In the genomic region with DNA sequence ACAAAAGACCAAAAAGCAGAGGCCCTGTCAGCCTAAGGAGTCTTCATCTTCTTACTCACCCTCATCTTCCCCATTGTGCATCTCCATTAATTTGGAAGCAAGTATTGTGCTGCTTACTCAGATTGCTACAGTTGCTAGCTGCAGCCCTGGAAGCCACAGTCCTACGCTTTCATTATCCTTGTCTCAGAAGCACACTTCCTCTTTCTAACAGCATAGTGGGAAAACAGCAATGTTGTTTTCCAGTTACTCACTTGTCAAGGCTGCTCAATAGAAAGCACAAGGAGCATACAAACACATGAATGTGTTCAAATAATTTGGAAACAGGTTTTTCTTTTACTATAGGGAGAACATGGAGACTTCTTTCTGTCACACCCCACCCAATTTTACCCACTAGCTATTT, we compare ENCODE assay signal across 23 cellular contexts.
"Had no signal": no experiment of that assay in that cellular context is flagged by ENCODE, and none has a peak within 500 bp of the region (broad histone marks: within the 10 kb centered on the region; RNA-seq: fewer than 3 reads in every experiment).

No MANE protein-coding gene starts in this region.

- DNase-seq: activated CD4-positive, alpha-beta T cell treated with anti-CD3 and anti-CD28 coated beads, Interleukin-2, amount 50 U/mL, for 4 hours; activated CD8-positive, alpha-beta memory T cell treated with anti-CD3 and anti-CD28 coated beads for 24 hours; activated CD8-positive, alpha-beta memory T cell treated with anti-CD3 and anti-CD28 coated beads, Interleukin-2, amount 50 U/mL, for 4 hours; activated T-cell treated with anti-CD3 and anti-CD28 coated beads, Interleukin-2, amount 50 U/mL, for 24 hours; adrenal gland; brain microvascular endothelial cell; central memory CD4-positive, alpha-beta T cell; dorsolateral prefrontal cortex; hippocampal formation; left ventricle myocardium superior; midbrain; pancreas; right cardiac atrium; stimulated activated CD4-positive, alpha-beta T cell treated with anti-CD3 and anti-CD28 coated beads, Interleukin-12 subunit alpha, Interleukin-12 subunit beta, amount 100 ng/mL, for 4 hours; stimulated activated CD4-positive, alpha-beta T cell treated with anti-CD3 and anti-CD28 coated beads, Interleukin-4, amount 100 ng/mL, for 4 hours; stimulated activated naive CD8-positive, alpha-beta T cell treated with anti-CD3 and anti-CD28 coated beads, Interleukin-15, Interleukin-2, amounts not matched to agents 100 U/mL and 50 U/mL, for 24 hours; thyroid gland had no signal

- H3K4me1 Mint-ChIP-seq: activated T-helper 17 cell treated with anti-CD3 and anti-CD28 coated beads, Interleukin-2, amount 50 U/mL, for 72 hours had no signal

- H3K4me1 ChIP-seq: adrenal gland, ascending aorta, esophagus muscularis mucosa, pancreas, thyroid gland had no signal

- H3K27ac Mint-ChIP-seq: activated naive CD8-positive, alpha-beta T cell; activated T-cell treated with anti-CD3 and anti-CD28 coated beads, Interleukin-2, amount 50 U/mL, for 24 hours; activated T-helper 17 cell treated with anti-CD3 and anti-CD28 coated beads, Interleukin-2, amount 50 U/mL, for 72 hours; natural killer cell treated with Interleukin-12 subunit alpha and Interleukin-12 subunit beta and Interleukin-15 and Interleukin-18, amount 100 ng/mL, for 72 hours; T-helper 2 cell treated with Interferon-gamma antibody and Interleukin-4, amounts not matched to agents 5 μg/mL and 100 μg/mL, for 36 hours had no signal

- H3K36me3 ChIP-seq: adrenal gland, ascending aorta, brain microvascular endothelial cell, esophagus muscularis mucosa, pancreas, thyroid gland had no signal

- H3K27me3 ChIP-seq: adrenal gland, ascending aorta, brain microvascular endothelial cell, esophagus muscularis mucosa, thyroid gland had no signal

- H3K4me3 ChIP-seq: adrenal gland, ascending aorta, dorsolateral prefrontal cortex, esophagus muscularis mucosa, pancreas, thyroid gland had no signal

- H3K27ac ChIP-seq: adrenal gland, ascending aorta, brain microvascular endothelial cell, dorsolateral prefrontal cortex, esophagus muscularis mucosa, pancreas, thyroid gland had no signal

- H3K4me3 Mint-ChIP-seq: activated naive CD8-positive, alpha-beta T cell; activated T-cell treated with anti-CD3 and anti-CD28 coated beads, Interleukin-2, amount 50 U/mL, for 24 hours; activated T-helper 17 cell treated with anti-CD3 and anti-CD28 coated beads, Interleukin-2, amount 50 U/mL, for 72 hours; natural killer cell treated with Interleukin-12 subunit alpha and Interleukin-12 subunit beta and Interleukin-15 and Interleukin-18, amount 100 ng/mL, for 72 hours; T-helper 2 cell treated with Interferon-gamma antibody and Interleukin-4, amounts not matched to agents 5 μg/mL and 100 μg/mL, for 36 hours had no signal

- H3K36me3 Mint-ChIP-seq: natural killer cell treated with Interleukin-12 subunit alpha and Interleukin-12 subunit beta and Interleukin-15 and Interleukin-18, amount 100 ng/mL, for 72 hours had no signal

- H3K9me3 ChIP-seq: adrenal gland, pancreas, thyroid gland had no signal

- H3K9me3 Mint-ChIP-seq: activated T-cell treated with anti-CD3 and anti-CD28 coated beads, Interleukin-2, amount 50 U/mL, for 24 hours; activated T-helper 17 cell treated with anti-CD3 and anti-CD28 coated beads, Interleukin-2, amount 50 U/mL, for 72 hours; natural killer cell treated with Interleukin-12 subunit alpha and Interleukin-12 subunit beta and Interleukin-15 and Interleukin-18, amount 100 ng/mL, for 72 hours; T-helper 2 cell treated with Interferon-gamma antibody and Interleukin-4, amounts not matched to agents 5 μg/mL and 100 μg/mL, for 36 hours had no signal

- ATAC-seq: activated T-helper 17 cell treated with anti-CD3 and anti-CD28 coated beads, Interleukin-2, amount 50 U/mL, for 72 hours; left ventricle myocardium superior; natural killer cell treated with Interleukin-12 subunit alpha and Interleukin-12 subunit beta and Interleukin-15 and Interleukin-18, amount 100 ng/mL, for 72 hours; pancreas; right cardiac atrium; stimulated activated naive CD8-positive, alpha-beta T cell treated with anti-CD3 and anti-CD28 coated beads, Interleukin-15, Interleukin-2, amounts not matched to agents 100 U/mL and 50 U/mL, for 24 hours had no signal
